ENCODE assay signal across 18 cellular contexts in genomic region chr1:29682171-29682917, GRCh38.
A peak's percentile ranks its signal among the peaks of the same experiment; 100 is the strongest.
DNase-seq lines count a peak whose midpoint lies in the region; ATAC-seq and TF ChIP-seq lines count a peak whose summit lies in the region.
"Had no signal": no experiment of that assay in that cellular context is flagged by ENCODE, and none has a peak within 500 bp of the region (broad histone marks: within the 10 kb centered on the region; RNA-seq: fewer than 3 reads in every experiment).

No MANE protein-coding gene starts in this region.

- intact Hi-C loops in activated CD4-positive, alpha-beta memory T cell treated with anti-CD3 and anti-CD28 coated beads for 36 hours (cut with micrococcal nuclease): no loop called here
- intact Hi-C loops in esophagus muscularis mucosa (cut with DNase I) (no loop called here), testis (cut with DNase I; ENCODE audit: low total_unique reads) (no loop called here)

- no peak overlapping the region for H3K27ac Mint-ChIP-seq in activated CD4-positive, alpha-beta memory T cell treated with anti-CD3 and anti-CD28 coated beads, Interleukin-2, amount 10 ng/mL, durations not matched to agents 7 days and 5 days
- H3K27ac Mint-ChIP-seq in activated CD4-positive, alpha-beta memory T cell treated with anti-CD3 and anti-CD28 coated beads for 36 hours: no peak overlapping the region
- H3K27ac Mint-ChIP-seq: T-cell had no signal

- H3K27me3 Mint-ChIP-seq in activated CD4-positive, alpha-beta memory T cell treated with anti-CD3 and anti-CD28 coated beads, Interleukin-2, amount 10 ng/mL, durations not matched to agents 7 days and 5 days: no peaks in the 10 kb centered on the region
- peaks cover 14% of the 10 kb centered on the region for H3K27me3 Mint-ChIP-seq in activated CD4-positive, alpha-beta memory T cell treated with anti-CD3 and anti-CD28 coated beads for 36 hours

- no peak for TF ChIP-seq EP300 in esophagus muscularis mucosa (IDR thresholded peaks at IDR 0.05)

- peaks cover 0 to 14% (median 11%) of the 10 kb centered on the region in 4 donors for H3K4me1 ChIP-seq in esophagus muscularis mucosa
- H3K4me1 ChIP-seq in testis: peaks cover 5% of the 10 kb centered on the region
- H3K4me1 ChIP-seq: ascending aorta, Peyer's patch had no signal

- no peak for TF ChIP-seq POLR2A in esophagus muscularis mucosa (IDR thresholded peaks at IDR 0.05; ENCODE audit: low read depth)
- TF ChIP-seq POLR2A in testis (IDR thresholded peaks at IDR 0.05): no peak

- CTCF ChIA-PET in activated CD4-positive, alpha-beta memory T cell treated with anti-CD3 and anti-CD28 coated beads, Interleukin-2, amount 10 ng/mL, durations not matched to agents 7 days and 5 days (lab: Charles Lee): no interaction called here
- CTCF ChIA-PET in activated CD4-positive, alpha-beta memory T cell treated with anti-CD3 and anti-CD28 coated beads for 36 hours (lab: Charles Lee): no interaction called here

- H3K4me3 ChIP-seq in esophagus muscularis mucosa (no peak overlapping the region), testis (no peak overlapping the region)
- H3K4me3 ChIP-seq: ascending aorta, gastroesophageal sphincter, GM12878, Peyer's patch, stomach had no signal

- no peak for TF ChIP-seq CTCF in esophagus muscularis mucosa (IDR thresholded peaks at IDR 0.05)
- no peak for TF ChIP-seq CTCF in testis (IDR thresholded peaks at IDR 0.05)

- H3K9me3 ChIP-seq in esophagus muscularis mucosa: no peaks in the 10 kb centered on the region
- no peaks in the 10 kb centered on the region for H3K9me3 ChIP-seq in testis
- H3K9me3 ChIP-seq: ascending aorta, gastroesophageal sphincter, Peyer's patch, stomach had no signal

- H3K4me3 Mint-ChIP-seq in activated CD4-positive, alpha-beta memory T cell treated with anti-CD3 and anti-CD28 coated beads, Interleukin-2, amount 10 ng/mL, durations not matched to agents 7 days and 5 days: no peak overlapping the region
- no peak overlapping the region for H3K4me3 Mint-ChIP-seq in activated CD4-positive, alpha-beta memory T cell treated with anti-CD3 and anti-CD28 coated beads for 36 hours
- H3K4me3 Mint-ChIP-seq: T-cell had no signal

- no peaks in the 10 kb centered on the region for H3K36me3 ChIP-seq in esophagus muscularis mucosa
- H3K36me3 ChIP-seq in testis (ENCODE audit: low read depth, missing control alignments): no peaks in the 10 kb centered on the region
- H3K36me3 ChIP-seq: ascending aorta, gastroesophageal sphincter, Peyer's patch, stomach had no signal

- no peaks in the 10 kb centered on the region for H3K4me1 Mint-ChIP-seq in activated CD4-positive, alpha-beta memory T cell treated with anti-CD3 and anti-CD28 coated beads, Interleukin-2, amount 10 ng/mL, durations not matched to agents 7 days and 5 days
- H3K4me1 Mint-ChIP-seq in activated CD4-positive, alpha-beta memory T cell treated with anti-CD3 and anti-CD28 coated beads for 36 hours (ENCODE audit: low read depth): no peaks in the 10 kb centered on the region
- H3K4me1 Mint-ChIP-seq: T-cell had no signal

- DNase-seq in activated CD4-positive, alpha-beta memory T cell treated with anti-CD3 and anti-CD28 coated beads, Interleukin-2, amount 10 ng/mL, durations not matched to agents 7 days and 5 days: peak; percentile 10
- DNase-seq in activated CD4-positive, alpha-beta memory T cell treated with anti-CD3 and anti-CD28 coated beads for 36 hours: no peak
- peak; percentile 46 for DNase-seq in NCI-H524 treated with DMSO at 0.1 percent for 48 hours (lab: John Stamatoyannopoulos, UW)
- DNase-seq in esophagus muscularis mucosa (ENCODE audit: extremely low spot score): peak; percentile 70
- peak; percentile 18 for DNase-seq in testis
- no peak for DNase-seq in T-helper 1 cell
- DNase-seq: activated gamma-delta T cell treated with Interleukin-2 at 50 U/mL for 16 hours; GOT3; NCI-H1417 treated with DMSO at 0.1 percent for 48 hours; stimulated activated CD4-positive, alpha-beta T cell treated with anti-CD3 and anti-CD28 coated beads, Interleukin-15, amount 100 ng/mL, for 24 hours; T-cell had no signal

- H3K27me3 ChIP-seq in esophagus muscularis mucosa (peaks cover 0 to 54% (median 0%) of the 10 kb centered on the region in 4 donors), testis (no peaks in the 10 kb centered on the region)
- H3K27me3 ChIP-seq: ascending aorta, Peyer's patch had no signal

- no peaks in the 10 kb centered on the region for H3K36me3 Mint-ChIP-seq in activated CD4-positive, alpha-beta memory T cell treated with anti-CD3 and anti-CD28 coated beads, Interleukin-2, amount 10 ng/mL, durations not matched to agents 7 days and 5 days (ENCODE audit: low read depth)
- no peaks in the 10 kb centered on the region for H3K36me3 Mint-ChIP-seq in activated CD4-positive, alpha-beta memory T cell treated with anti-CD3 and anti-CD28 coated beads for 36 hours
- H3K36me3 Mint-ChIP-seq: T-cell had no signal

- POLR2A ChIA-PET in activated CD4-positive, alpha-beta memory T cell treated with anti-CD3 and anti-CD28 coated beads, Interleukin-2, amount 10 ng/mL, durations not matched to agents 7 days and 5 days (lab: Charles Lee): no interaction called here
- POLR2A ChIA-PET in activated CD4-positive, alpha-beta memory T cell treated with anti-CD3 and anti-CD28 coated beads for 36 hours (lab: Charles Lee): no interaction called here

- H3K27ac ChIP-seq in esophagus muscularis mucosa (replicated peaks in 1 of 4): no peak overlapping the region
- H3K27ac ChIP-seq in testis: no peak overlapping the region
- H3K27ac ChIP-seq: ascending aorta, gastroesophageal sphincter, Peyer's patch, stomach had no signal

- 36% methylated on average over 10 of the region's 10 CpGs for WGBS in esophagus muscularis mucosa
- WGBS in testis, 2 donors: 48 to 53% methylated on average over 10 of the region's 10 CpGs

- no peaks in the 10 kb centered on the region for H3K9me3 Mint-ChIP-seq in activated CD4-positive, alpha-beta memory T cell treated with anti-CD3 and anti-CD28 coated beads, Interleukin-2, amount 10 ng/mL, durations not matched to agents 7 days and 5 days
- H3K9me3 Mint-ChIP-seq in activated CD4-positive, alpha-beta memory T cell treated with anti-CD3 and anti-CD28 coated beads for 36 hours: no peaks in the 10 kb centered on the region
- H3K9me3 Mint-ChIP-seq: T-cell had no signal

- ATAC-seq in HG02759 (IDR thresholded peaks at IDR 0.05; ENCODE audit: unreplicated experiment) (no peak), GM19023 (IDR thresholded peaks at IDR 0.05; ENCODE audit: unreplicated experiment) (no peak)
- ATAC-seq: gastroesophageal sphincter, GM12878, T-cell had no signal

Comparison
In these comparisons a context has a peak if more than half of its experiments do, and no peak if none do; other contexts are left out.
1. DNase-seq: peak in activated CD4-positive, alpha-beta memory T cell treated with anti-CD3 and anti-CD28 coated beads, Interleukin-2, amount 10 ng/mL, durations not matched to agents 7 days and 5 days (single experiment), NCI-H524 treated with DMSO at 0.1 percent for 48 hours (single experiment), esophagus muscularis mucosa (single experiment) and testis (single experiment); none in activated CD4-positive, alpha-beta memory T cell treated with anti-CD3 and anti-CD28 coated beads for 36 hours (single experiment) and T-helper 1 cell (0 of 5).